9 cellular contexts compared by ENCODE assay signal in the genomic region with DNA sequence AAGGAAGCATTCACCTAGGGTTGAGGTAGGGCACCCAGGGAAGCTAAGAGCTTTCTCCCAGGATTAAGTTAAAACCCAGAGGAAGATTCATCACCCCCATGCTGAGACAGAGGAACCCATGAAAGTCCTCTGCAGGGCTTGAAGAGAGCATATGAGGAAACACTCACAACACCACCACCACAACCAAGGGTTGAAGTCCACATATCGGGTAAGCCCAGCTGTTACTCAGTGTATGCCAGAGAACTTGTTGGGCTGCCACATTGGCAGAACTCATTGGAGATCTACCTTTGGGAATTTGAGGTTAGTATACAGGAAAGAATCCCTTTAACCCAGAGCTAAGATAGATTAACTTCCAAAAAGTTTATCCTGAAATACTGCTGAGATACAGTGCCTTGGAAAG.
"Had no signal": no experiment of that assay in that cellular context is flagged by ENCODE, and none has a peak within 500 bp of the region (broad histone marks: within the 10 kb centered on the region; RNA-seq: fewer than 3 reads in every experiment).

No MANE protein-coding gene starts in this region.

- H3K9me3 Mint-ChIP-seq: HFFc6 had no signal

- FAIRE-seq: HepG2 had no signal

- H3K27ac ChIP-seq: GM23248, HL-60 had no signal

- DNase-seq: GM23248, GOT3, H7, HFFc6, KBM-7 had no signal

- H3K9me3 ChIP-seq: HAP-1 had no signal

- H3K4me3 Mint-ChIP-seq: HFFc6, IgD-negative memory B cell had no signal

- H3K36me3 ChIP-seq: HAP-1 had no signal

- ATAC-seq: HepG2 had no signal

- H3K4me3 ChIP-seq: GM23248, HAP-1 had no signal

- H3K36me3 Mint-ChIP-seq: IgD-negative memory B cell had no signal

- H3K27ac Mint-ChIP-seq: HFFc6, IgD-negative memory B cell had no signal
